ENCODE assay signal across 2 cellular contexts in genomic region chr9:98911738-98912137, GRCh38. TPM values are rescaled to one million over a fixed set of nuclear protein-coding genes. Genes with fewer than 3 reads are reported as not detected.
"Had no signal": no experiment of that assay in that cellular context is flagged by ENCODE, and none has a peak within 500 bp of the region (broad histone marks: within the 10 kb centered on the region; RNA-seq: fewer than 3 reads in every experiment).

No MANE protein-coding gene starts in this region.

RNA-seq across cellular contexts. Expression of gene COL15A1, which starts 32.0 kb away (rescaled TPM):
- total RNA-seq: mononuclear cell had no signal
- polyA plus RNA-seq: mammary epithelial cell had no signal
